Comparison of ENCODE assay signal across 25 cellular contexts in the genomic region with DNA sequence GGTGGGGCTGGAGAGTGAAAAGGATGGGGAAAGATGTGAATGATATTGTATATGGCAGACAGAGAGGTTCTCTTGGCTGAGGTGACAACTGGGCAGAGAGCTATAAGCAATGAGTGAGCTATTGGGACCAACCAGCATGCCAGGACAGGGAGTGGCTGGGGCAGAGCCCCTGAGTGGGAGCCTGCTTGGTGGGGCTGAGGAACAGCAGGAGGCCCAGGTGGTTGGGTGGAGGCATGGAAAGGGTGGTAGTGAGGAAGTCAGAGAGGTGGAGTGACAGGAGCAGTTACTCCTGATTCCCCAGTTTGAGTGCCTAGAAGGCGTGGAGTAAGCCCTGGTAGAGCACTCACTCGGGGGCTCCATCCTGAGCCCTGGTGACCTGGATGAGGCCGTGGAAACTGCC. TPM values are rescaled to one million over a fixed set of nuclear protein-coding genes. Genes with fewer than 3 reads are reported as not detected.
"Had no signal": no experiment of that assay in that cellular context is flagged by ENCODE, and none has a peak within 500 bp of the region (broad histone marks: within the 10 kb centered on the region; RNA-seq: fewer than 3 reads in every experiment).

No MANE protein-coding gene starts in this region.

- FAIRE-seq: colon, kidney had no signal

- DNase-seq: activated CD4-positive, alpha-beta T cell treated with anti-CD3 and anti-CD28 coated beads for 48 hours; activated CD8-positive, alpha-beta T cell treated with anti-CD3 and anti-CD28 coated beads for 36 hours; activated naive CD4-positive, alpha-beta T cell; activated naive CD8-positive, alpha-beta T cell treated with anti-CD3 and anti-CD28 coated beads for 36 hours; activated T-cell treated with anti-CD3 and anti-CD28 coated beads, Interleukin-2, amount 50 U/mL, for 1 hour; amniotic stem cell; central memory CD4-positive, alpha-beta T cell; endodermal cell; gastrocnemius medialis; heart left ventricle; kidney; left ventricle myocardium inferior; mesenchymal stem cell; naive thymus-derived CD8-positive, alpha-beta T cell; right lobe of liver; stimulated activated CD4-positive, alpha-beta T cell treated with anti-CD3 and anti-CD28 coated beads, Interleukin-4, amount 100 ng/mL, for 24 hours; stimulated activated naive CD4-positive, alpha-beta T cell; T-helper 17 cell; trophoblast cell had no signal

- H3K4me1 ChIP-seq: right lobe of liver had no signal

- H3K9ac ChIP-seq: parathyroid adenoma had no signal

- H2AFZ ChIP-seq: parathyroid adenoma had no signal

- H3K4me3 ChIP-seq: gastrocnemius medialis, heart left ventricle, left ventricle myocardium inferior, right lobe of liver had no signal

- ATAC-seq: activated CD8-positive, alpha-beta T cell treated with anti-CD3 and anti-CD28 coated beads for 36 hours; activated T-helper 17 cell treated with anti-CD3 and anti-CD28 coated beads, Interleukin-2, amount 50 U/mL, for 72 hours; naive thymus-derived CD8-positive, alpha-beta T cell; T-helper 17 cell; WTC11 had no signal

- H3K27me3 ChIP-seq: gastrocnemius medialis, heart left ventricle, right lobe of liver had no signal

- H3K36me3 ChIP-seq: gastrocnemius medialis, heart left ventricle, left ventricle myocardium inferior, right lobe of liver had no signal

- H3K79me2 ChIP-seq: parathyroid adenoma had no signal

- H3K27ac ChIP-seq: left ventricle myocardium inferior, parathyroid adenoma, right lobe of liver had no signal

- H3K9me3 ChIP-seq: gastrocnemius medialis, heart left ventricle, left ventricle myocardium inferior, right lobe of liver had no signal

RNA-seq across cellular contexts. Expression of a gene that starts 15.5 kb away (rescaled TPM):
- total RNA-seq: activated T-helper 17 cell treated with anti-CD3 and anti-CD28 coated beads, Interleukin-2, amount 50 U/mL, for 72 hours; epithelial cell of proximal tubule; naive thymus-derived CD8-positive, alpha-beta T cell; SK-MEL-5; T-helper 17 cell had no signal
